ENCODE assay signal across 8 cellular contexts in genomic region chr18:44839239-44839666, GRCh38.
DNase-seq lines count a peak whose midpoint lies in the region; ATAC-seq and TF ChIP-seq lines count a peak whose summit lies in the region.

No MANE protein-coding gene starts in this region.

- no peaks in the 10 kb centered on the region for H3K27me3 Mint-ChIP-seq in activated CD8-positive, alpha-beta T cell treated with anti-CD3 and anti-CD28 coated beads, Interleukin-2, amount 10 ng/mL, durations not matched to agents 7 days and 5 days (ENCODE audit: low read depth)

- TF ChIP-seq POLR2A in erythroblast (IDR thresholded peaks at IDR 0.05; ENCODE audit: low read length) = no peak

- H3K27me3 ChIP-seq in neutrophil (no peaks in the 10 kb centered on the region), thoracic aorta (replicated peaks; ENCODE audit: insufficient read depth) (no peaks in the 10 kb centered on the region)

- CTCF ChIA-PET in activated CD8-positive, alpha-beta T cell treated with anti-CD3 and anti-CD28 coated beads, Interleukin-2, amount 10 ng/mL, durations not matched to agents 7 days and 5 days (lab: Charles Lee) = interaction anchor here (0.8 to 1.3 kb wide), 3 partner anchors 26 to 109 kb away, joined by 3 to 4 read pairs (median 3); no protein-coding TSS in a partner anchor

- H3K4me3 ChIP-seq in neutrophil (ENCODE audit: low read depth in 1 of 2, low read length in 1 of 2) = peak overlapping the region; percentile 46 to 61
- no peak overlapping the region for H3K4me3 ChIP-seq in thoracic aorta

- H3K9me3 Mint-ChIP-seq in activated CD8-positive, alpha-beta T cell treated with anti-CD3 and anti-CD28 coated beads, Interleukin-2, amount 10 ng/mL, durations not matched to agents 7 days and 5 days (ENCODE audit: insufficient read depth) = no peaks in the 10 kb centered on the region

- H3K4me1 Mint-ChIP-seq in activated CD8-positive, alpha-beta T cell treated with anti-CD3 and anti-CD28 coated beads, Interleukin-2, amount 10 ng/mL, durations not matched to agents 7 days and 5 days (ENCODE audit: low read depth) = peaks cover 28% of the 10 kb centered on the region

- H3K9me3 ChIP-seq in neutrophil = no peaks in the 10 kb centered on the region
- H3K9me3 ChIP-seq in thoracic aorta = no peaks in the 10 kb centered on the region

- H3K4me3 Mint-ChIP-seq in activated CD8-positive, alpha-beta T cell treated with anti-CD3 and anti-CD28 coated beads, Interleukin-2, amount 10 ng/mL, durations not matched to agents 7 days and 5 days = peak overlapping the region; percentile 32

- peak overlapping the region; percentile 75 for H3K27ac Mint-ChIP-seq in activated CD8-positive, alpha-beta T cell treated with anti-CD3 and anti-CD28 coated beads, Interleukin-2, amount 10 ng/mL, durations not matched to agents 7 days and 5 days

- no peaks in the 10 kb centered on the region for H3K36me3 ChIP-seq in neutrophil
- no peaks in the 10 kb centered on the region for H3K36me3 ChIP-seq in thoracic aorta

- POLR2A ChIA-PET in activated CD8-positive, alpha-beta T cell treated with anti-CD3 and anti-CD28 coated beads, Interleukin-2, amount 10 ng/mL, durations not matched to agents 7 days and 5 days (lab: Charles Lee) = no interaction called here

- DNase-seq in NCI-H1417 (lab: John Stamatoyannopoulos, UW) = peak in 2 of 3 experiments; percentile 49 to 65
- DNase-seq in NCI-H1417 treated with DMSO at 0.1 percent for 48 hours (lab: John Stamatoyannopoulos, UW) = no peak
- peak; percentile 66 for DNase-seq in NCI-H345 (lab: John Stamatoyannopoulos, UW)
- peak; percentile 83 for DNase-seq in activated CD8-positive, alpha-beta T cell treated with anti-CD3 and anti-CD28 coated beads, Interleukin-2, amount 10 ng/mL, durations not matched to agents 7 days and 5 days
- DNase-seq in erythroblast (lab: John Stamatoyannopoulos, UW) = peak; percentile 21 to 59
- peak; percentile 44 for DNase-seq in thoracic aorta (ENCODE audit: low spot score)

- H3K27ac ChIP-seq in neutrophil = peak overlapping the region; percentile 80
- H3K27ac ChIP-seq in thoracic aorta = no peak overlapping the region

- H3K4me1 ChIP-seq in neutrophil (ENCODE audit: control insufficient read depth in 1 of 2, insufficient read depth in 1 of 2, low read depth in 1 of 2, low read length in 1 of 2) (peaks cover 40 to 46% of the 10 kb centered on the region in 2 experiments), thoracic aorta (ENCODE audit: control insufficient read depth in 1 of 2, low read depth in 2 of 2) (peaks cover 21 to 44% of the 10 kb centered on the region in 2 donors)

- H3K36me3 Mint-ChIP-seq in activated CD8-positive, alpha-beta T cell treated with anti-CD3 and anti-CD28 coated beads, Interleukin-2, amount 10 ng/mL, durations not matched to agents 7 days and 5 days (ENCODE audit: low read depth) = no peaks in the 10 kb centered on the region

- TF ChIP-seq CTCF in neutrophil (IDR thresholded peaks at IDR 0.05) (no peak), thoracic aorta (IDR thresholded peaks at IDR 0.05) (no peak)

- peak; percentile 97 for ATAC-seq in HG02588 (IDR thresholded peaks at IDR 0.05; ENCODE audit: unreplicated experiment)
- peak; percentile 99 for ATAC-seq in activated CD8-positive, alpha-beta T cell treated with anti-CD3 and anti-CD28 coated beads, Interleukin-2, amount 10 ng/mL, durations not matched to agents 7 days and 5 days
- no peak for ATAC-seq in thoracic aorta (ENCODE audit: insufficient number of reproducible peaks, low FRiP score, low read depth)
